8 cellular contexts compared by ENCODE assay signal in the genomic region with DNA sequence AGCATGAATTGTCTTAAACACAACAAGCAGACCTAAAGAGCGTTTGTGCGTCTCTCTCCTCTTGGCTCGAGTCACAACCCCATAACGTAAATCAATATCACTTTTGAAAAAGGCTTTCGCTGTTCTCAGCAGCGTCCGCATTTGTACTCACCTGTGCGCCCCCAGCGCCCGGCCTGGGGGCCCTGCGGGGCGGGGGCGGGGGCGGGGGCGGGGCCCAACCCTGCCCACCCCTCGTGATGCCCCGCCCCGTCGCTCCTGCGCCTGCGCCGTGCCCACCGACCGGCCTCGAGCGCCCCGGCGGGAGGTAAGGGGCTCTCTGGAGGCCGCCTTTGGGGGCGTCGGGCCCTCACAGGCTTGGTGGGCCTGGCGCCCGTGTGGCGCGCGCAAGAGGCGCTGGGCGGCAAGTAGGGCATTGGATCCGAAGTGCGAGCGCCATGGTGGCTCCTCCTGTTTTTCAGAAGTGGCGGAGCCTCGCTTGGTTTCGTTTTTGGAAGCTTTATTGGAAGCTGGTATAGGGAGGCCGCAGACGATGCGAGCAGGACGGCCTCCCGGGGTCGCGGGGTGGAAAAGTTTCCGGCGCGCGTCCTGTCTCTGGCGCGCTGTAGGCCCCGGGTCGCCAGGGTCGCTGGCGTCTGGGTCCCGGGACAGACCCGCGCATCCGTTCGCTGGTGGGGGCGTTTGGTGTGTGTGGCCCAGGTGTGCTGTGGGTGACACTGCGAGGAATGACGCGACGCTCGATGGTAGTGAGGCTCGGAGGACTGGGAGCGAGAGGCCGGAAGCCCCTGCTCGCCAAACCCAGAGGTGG. TPM values are rescaled to one million over a fixed set of nuclear protein-coding genes. Genes with fewer than 3 reads are reported as not detected.
DNase-seq lines count a peak whose midpoint lies in the region; ATAC-seq, FAIRE-seq and TF ChIP-seq lines count a peak whose summit lies in the region.

Gene STX17 (plus strand): TSS at position 252 of the 805 bp plus-strand sequence. CDS start 8,586 bp downstream, outside the sequence.

- H3K79me2 ChIP-seq in endothelial cell of umbilical vein (ENCODE audit: control insufficient read depth, insufficient read depth, low read length): no peaks in the 10 kb centered on the region

- FAIRE-seq in endothelial cell of umbilical vein (lab: Jason Lieb, UNC): no peak

- H3K36me3 ChIP-seq in CD8-positive, alpha-beta T cell (ENCODE audit: insufficient read depth, low read length): no peaks in the 10 kb centered on the region
- no peaks in the 10 kb centered on the region for H3K36me3 ChIP-seq in NT2/D1 (ENCODE audit: insufficient read depth, insufficient read length, low read length)
- no peaks in the 10 kb centered on the region for H3K36me3 ChIP-seq in endothelial cell of umbilical vein (ENCODE audit: control insufficient read depth in 2 of 2, extremely low read depth in 1 of 2, insufficient read depth in 2 of 2, low read length in 2 of 2)

- TSS peak; percentile 31 for BruUV-seq in endothelial cell of umbilical vein (replicated peaks; lab: Mats Ljungman, UMichigan)

- peak within 1 kb of the TSS; percentile 96 for H3K4me3 ChIP-seq in CD8-positive, alpha-beta T cell (ENCODE audit: low read depth, low read length)
- H3K4me3 ChIP-seq in NT2/D1 (ENCODE audit: insufficient read length, low read depth) (peak within 1 kb of the TSS; percentile 83), endothelial cell of umbilical vein (replicated peaks in 1 of 3; ENCODE audit: insufficient read depth in 1 of 3, low read depth in 1 of 3, low read length in 3 of 3) (peak within 1 kb of the TSS; percentile 68 to 90 (median 70))

- H3K4me2 ChIP-seq in endothelial cell of umbilical vein (ENCODE audit: insufficient read depth, low read length): peak within 1 kb of the TSS; percentile 88

- no peaks in the 10 kb centered on the region for H3K9me1 ChIP-seq in endothelial cell of umbilical vein (replicated peaks; ENCODE audit: control insufficient read depth, extremely low read depth, insufficient read depth, low read length)

- H3K9ac ChIP-seq in NT2/D1 (ENCODE audit: insufficient read length, low read depth) (peak within 1 kb of the TSS; percentile 90), endothelial cell of umbilical vein (replicated peaks; ENCODE audit: extremely low read depth, insufficient read depth, low read length) (peak within 1 kb of the TSS; percentile 90)

- H3K9me3 Mint-ChIP-seq in CD8-positive, alpha-beta T cell: no peaks in the 10 kb centered on the region

- H3K27me3 Mint-ChIP-seq in CD8-positive, alpha-beta T cell (ENCODE audit: low read depth): no peaks in the 10 kb centered on the region

- peak; percentile 67 for TF ChIP-seq POLR2A in endothelial cell of umbilical vein (IDR thresholded peaks at IDR 0.05; ENCODE audit: low read depth, low read length)

- intact Hi-C loops in CD8-positive, alpha-beta T cell (cut with DNase I, micrococcal nuclease): loop anchor here (1.0 to 10.0 kb wide), 10 partner anchors 84 to 1491 kb away; partner anchors contain the start of genes ERP44 (in 2 of the 2), INVS (in 2 of the 2), MRPL50 (in 2 of the 2) and ZNF189 (in 2 of the 2)
- intact Hi-C loops in endothelial cell of umbilical vein (cut with micrococcal nuclease): loop anchor here (1.0 to 5.0 kb wide), 3 partner anchors 42 to 639 kb away; partner anchors contain the start of gene NR4A3

- peaks cover 20% of the 10 kb centered on the region for H3K4me1 ChIP-seq in CD8-positive, alpha-beta T cell (ENCODE audit: insufficient read depth, low read length)
- no peaks in the 10 kb centered on the region for H3K4me1 ChIP-seq in NT2/D1 (ENCODE audit: insufficient read depth, insufficient read length)
- H3K4me1 ChIP-seq in endothelial cell of umbilical vein (ENCODE audit: control insufficient read depth, extremely low read depth, insufficient read depth, low read length): peaks cover 3% of the 10 kb centered on the region

- peak within 1 kb of the TSS; percentile 93 for H2AFZ ChIP-seq in endothelial cell of umbilical vein (ENCODE audit: low read depth, low read length)

- peak; percentile 85 for ATAC-seq in CD8-positive, alpha-beta T cell
- ATAC-seq in GM19438 (IDR thresholded peaks at IDR 0.05; ENCODE audit: low read depth, unreplicated experiment) (peak; percentile 84), HG03575 (IDR thresholded peaks at IDR 0.05; ENCODE audit: extremely low read depth, insufficient number of reproducible peaks, low FRiP score, unreplicated experiment) (peak; percentile 53)

- H3K27me3 ChIP-seq in CD8-positive, alpha-beta T cell (ENCODE audit: insufficient read depth, low read length): no peaks in the 10 kb centered on the region
- H3K27me3 ChIP-seq in NT2/D1 (ENCODE audit: insufficient read depth, insufficient read length): peaks cover 5% of the 10 kb centered on the region
- H3K27me3 ChIP-seq in endothelial cell of umbilical vein (ENCODE audit: control insufficient read depth in 2 of 2, insufficient read depth in 2 of 2, low read length in 2 of 2): no peaks in the 10 kb centered on the region

- no peaks in the 10 kb centered on the region for H4K20me1 ChIP-seq in endothelial cell of umbilical vein (replicated peaks; ENCODE audit: control insufficient read depth, extremely low read depth, insufficient read depth, low read length)

- dilution Hi-C loops in endothelial cell of umbilical vein (cut with MboI; ENCODE audit: extremely low pct_ligation_motif_present, low sequenced_read_pairs): no loop called here

- H3K9me3 ChIP-seq in CD8-positive, alpha-beta T cell (ENCODE audit: low read length): no peaks in the 10 kb centered on the region
- H3K9me3 ChIP-seq in NT2/D1 (ENCODE audit: insufficient read depth, low read length) (no peaks in the 10 kb centered on the region), endothelial cell of umbilical vein (replicated peaks; ENCODE audit: control insufficient read depth, insufficient read depth, low read length) (no peaks in the 10 kb centered on the region)

- H3K4me3 Mint-ChIP-seq in CD8-positive, alpha-beta T cell: peak within 1 kb of the TSS; percentile 97

- peaks cover 15% of the 10 kb centered on the region for H3K36me3 Mint-ChIP-seq in CD8-positive, alpha-beta T cell

- peak; percentile 64 to 91 (median 83) for DNase-seq in CD8-positive, alpha-beta T cell
- DNase-seq in NT2/D1 (ENCODE audit: low read depth, low spot score) (peak; percentile 54), endothelial cell of umbilical vein (ENCODE audit: low read depth, low spot score) (peak; percentile 77), middle frontal gyrus (ENCODE audit: extremely low spot score, low spot score) (peak; percentile 38)
- DNase-seq in activated CD8-positive, alpha-beta memory T cell treated with anti-CD3 and anti-CD28 coated beads, Interleukin-2, amount 50 U/mL, for 4 hours: peak; percentile 82
- DNase-seq in stimulated activated CD8-positive, alpha-beta memory T cell treated with anti-CD3 and anti-CD28 coated beads, Interleukin-2, amount 100 ng/mL, for 48 hours (ENCODE audit: low read depth in 2 of 2): peak; percentile 70 to 74

- peak within 1 kb of the TSS; percentile 98 for H3K27ac ChIP-seq in CD8-positive, alpha-beta T cell (ENCODE audit: low read depth, low read length)
- peak within 1 kb of the TSS; percentile 86 for H3K27ac ChIP-seq in endothelial cell of umbilical vein (ENCODE audit: insufficient read depth, low read depth, low read length)

- CTCF ChIA-PET in CD8-positive, alpha-beta T cell (lab: Charles Lee): interaction anchor here (0.6 to 2.2 kb wide), 5 partner anchors 9 to 103 kb away, joined by 3 to 9 read pairs (median 3); no protein-coding TSS in a partner anchor
- CTCF ChIA-PET in endothelial cell of umbilical vein (lab: Charles Lee): interaction anchor here (0.6 to 1.8 kb wide), 7 partner anchors 8 to 87 kb away, joined by 3 to 5 read pairs (median 4); no protein-coding TSS in a partner anchor

- H3K4me1 Mint-ChIP-seq in CD8-positive, alpha-beta T cell (ENCODE audit: low read depth): peaks cover 33% of the 10 kb centered on the region

- POLR2A ChIA-PET in CD8-positive, alpha-beta T cell (lab: Charles Lee): interaction anchor here (0.6 to 2.7 kb wide), 9 partner anchors 9 to 87 kb away, joined by 3 to 12 read pairs (median 5); partner anchors contain the start of gene NR4A3
- POLR2A ChIA-PET in endothelial cell of umbilical vein (lab: Charles Lee): no interaction called here

- TF ChIP-seq CTCF in CD8-positive, alpha-beta T cell (IDR thresholded peaks at IDR 0.05): no peak
- no peak for TF ChIP-seq CTCF in endothelial cell of umbilical vein (IDR thresholded peaks at IDR 0.05; ENCODE audit: extremely low read depth in 1 of 2, insufficient read depth in 1 of 2, low read depth in 1 of 2, low read length in 2 of 2)

- H3K27ac Mint-ChIP-seq in CD8-positive, alpha-beta T cell: peak within 1 kb of the TSS; percentile 100

TF ChIP-seq in endothelial cell of umbilical vein, 7 proteins besides CTCF, POLR2A, EP300 and RAD21:
- TF ChIP-seq POLR2AphosphoS5 (IDR thresholded peaks at IDR 0.05; ENCODE audit: insufficient read depth, low read depth, low read length) (peak; percentile 69), FOS (IDR thresholded peaks at IDR 0.05; ENCODE audit: borderline replicate concordance, insufficient read depth, low read length) (no peak)

RNA-seq across cellular contexts. Expression of gene STX17, which starts in this region (rescaled TPM):
- 10 to 100 TPM; 21.0 to 23.1 TPM for total RNA-seq in CD8-positive, alpha-beta T cell
- 14.8 and 17.6 TPM in 2 replicates for total RNA-seq in endothelial cell of umbilical vein
- polyA plus RNA-seq in endothelial cell of umbilical vein: 3.6 and 5.3 TPM in 2 replicates
- 4.8 and 5.2 TPM in 2 replicates for polyA plus RNA-seq in endothelial cell of umbilical vein (2011; cell fraction: cytosol; rRNA removed)
- polyA plus RNA-seq in endothelial cell of umbilical vein (2011; cell fraction: nucleus; rRNA removed): 13.3 and 16.8 TPM in 2 replicates
- 9.4 and 11.7 TPM in 2 replicates for polyA plus RNA-seq in endothelial cell of umbilical vein (2012)
- 11.9 and 14.2 TPM in 2 replicates for polyA minus RNA-seq in endothelial cell of umbilical vein
- polyA minus RNA-seq in endothelial cell of umbilical vein (2011; cell fraction: cytosol; rRNA and poly(A)+ RNA removed): 8.4 TPM
- 23.3 and 29.8 TPM in 2 replicates for polyA minus RNA-seq in endothelial cell of umbilical vein (2011; cell fraction: nucleus; rRNA and poly(A)+ RNA removed)

Comparison
In these comparisons a context has a peak if more than half of its experiments do, and no peak if none do; other contexts are left out.
1. Peak in every context shown above with its lines: DNase-seq, ATAC-seq, H3K4me3 ChIP-seq and H3K27ac ChIP-seq.